8 cellular contexts compared by ENCODE assay signal in genomic region chr1:202642619-202643291, GRCh38.
DNase-seq lines count a peak whose midpoint lies in the region; ATAC-seq and TF ChIP-seq lines count a peak whose summit lies in the region.

No MANE protein-coding gene starts in this region.

- H3K4me3 ChIP-seq in PC-3 (ENCODE audit: low read length) (no peak overlapping the region), fibroblast of lung (replicated peaks in 1 of 4; ENCODE audit: control extremely low read depth in 1 of 4, insufficient read depth in 1 of 4, low read depth in 3 of 4, low read length in 4 of 4) (peak overlapping the region in 1 of 4 experiments; percentile 22), osteoblast (ENCODE audit: insufficient read depth, low read length) (no peak overlapping the region)

- H3K4me2 ChIP-seq in PC-3 (ENCODE audit: low read length) (no peak overlapping the region), fibroblast of lung (ENCODE audit: extremely low read depth, insufficient read depth, low read length) (peak overlapping the region; percentile 59), osteoblast (ENCODE audit: insufficient read depth, low read length) (no peak overlapping the region)

- no peaks in the 10 kb centered on the region for H3K36me3 ChIP-seq in PC-3 (ENCODE audit: low read depth, low read length)
- no peaks in the 10 kb centered on the region for H3K36me3 ChIP-seq in fibroblast of lung (ENCODE audit: control insufficient read depth, insufficient read depth, low read length)
- H3K36me3 ChIP-seq in osteoblast (ENCODE audit: insufficient read depth, low read length) = no peaks in the 10 kb centered on the region

- intact Hi-C loops in CD4-positive, alpha-beta T cell (cut with DNase I, micrococcal nuclease) = no loop called here
- intact Hi-C loops in PC-3 (cut with micrococcal nuclease) = no loop called here

- H3K4me1 Mint-ChIP-seq in CD4-positive, alpha-beta T cell (ENCODE audit: low read depth) = peaks cover 44% of the 10 kb centered on the region

- no peaks in the 10 kb centered on the region for H3K9me2 ChIP-seq in PC-3 (replicated peaks; ENCODE audit: low read length)

- no peak for TF ChIP-seq CTCF in CD4-positive, alpha-beta T cell (IDR thresholded peaks at IDR 0.05)
- TF ChIP-seq CTCF in PC-3 (conservative IDR thresholded peaks at IDR 0.05; ENCODE audit: low read depth, low read length) (no peak), fibroblast of lung (conservative IDR thresholded peaks at IDR 0.05 in 1 of 2, IDR thresholded peaks at IDR 0.05 in 1 of 2; ENCODE audit: low read depth in 1 of 2, low read length in 2 of 2) (no peak), osteoblast (IDR thresholded peaks at IDR 0.05; ENCODE audit: extremely low read depth, low read depth, low read length) (no peak)

- peaks cover 95% of the 10 kb centered on the region for H3K27me3 Mint-ChIP-seq in CD4-positive, alpha-beta T cell

- no peaks in the 10 kb centered on the region for H3K9me3 Mint-ChIP-seq in CD4-positive, alpha-beta T cell

- no peaks in the 10 kb centered on the region for H3K36me3 Mint-ChIP-seq in CD4-positive, alpha-beta T cell (ENCODE audit: low read depth)

- H3K9ac ChIP-seq in PC-3 (ENCODE audit: low read length) (no peak overlapping the region), fibroblast of lung (ENCODE audit: insufficient read depth, low read length) (no peak overlapping the region)

- H3K27me3 ChIP-seq in CD4-positive, alpha-beta T cell (ENCODE audit: control insufficient read depth, insufficient read depth, low read length) = peaks cover 75% of the 10 kb centered on the region
- H3K27me3 ChIP-seq in PC-3 (ENCODE audit: low read length) (peaks cover 24% of the 10 kb centered on the region), fibroblast of lung (ENCODE audit: control insufficient read depth, insufficient read depth, low read length) (peaks cover 49% of the 10 kb centered on the region), osteoblast (ENCODE audit: insufficient read depth, low read length) (peaks cover 75% of the 10 kb centered on the region)

- H3K79me2 ChIP-seq in PC-3 (ENCODE audit: low read length) = no peaks in the 10 kb centered on the region
- no peaks in the 10 kb centered on the region for H3K79me2 ChIP-seq in fibroblast of lung (ENCODE audit: control insufficient read depth, insufficient read depth, low read length)
- no peaks in the 10 kb centered on the region for H3K79me2 ChIP-seq in osteoblast (ENCODE audit: insufficient read depth, low read length)

- ATAC-seq in CD4-positive, alpha-beta T cell (ENCODE audit: poor library complexity) = peak; percentile 35
- ATAC-seq in PC-3 = peak; percentile 27; the same call in 1 of the 2 replicates
- ATAC-seq in GM19455 (IDR thresholded peaks at IDR 0.05; ENCODE audit: unreplicated experiment) = no peak

- H3K4me1 ChIP-seq in PC-3 (ENCODE audit: insufficient read depth, low read length) (no peaks in the 10 kb centered on the region), fibroblast of lung (ENCODE audit: control insufficient read depth, extremely low read depth, insufficient read depth, low read length) (peaks cover 6% of the 10 kb centered on the region), osteoblast (ENCODE audit: insufficient read depth, low read length) (no peaks in the 10 kb centered on the region)

- H4K20me1 ChIP-seq in PC-3 (ENCODE audit: low read length) = no peaks in the 10 kb centered on the region
- H4K20me1 ChIP-seq in fibroblast of lung (ENCODE audit: control insufficient read depth, extremely low read depth, insufficient read depth, low read length) = no peaks in the 10 kb centered on the region
- no peaks in the 10 kb centered on the region for H4K20me1 ChIP-seq in osteoblast (ENCODE audit: insufficient read depth, low read length)

- H3K4me3 Mint-ChIP-seq in CD4-positive, alpha-beta T cell = peak overlapping the region; percentile 52

- BruUV-seq in PC-3 (replicated peaks; lab: Mats Ljungman, UMichigan) = no TSS peak

- no peak overlapping the region for H3K27ac Mint-ChIP-seq in CD4-positive, alpha-beta T cell

- POLR2A ChIA-PET in CD4-positive, alpha-beta T cell (lab: Charles Lee) = no interaction called here
- POLR2A ChIA-PET in PC-3 (lab: Charles Lee; ENCODE audit: unreplicated experiment) = no interaction called here

- H3F3A ChIP-seq in PC-3 (ENCODE audit: low read length, unreplicated experiment) = no peaks in the 10 kb centered on the region

- H3K9me3 ChIP-seq in CD4-positive, alpha-beta T cell (ENCODE audit: control insufficient read depth, low read length) = no peaks in the 10 kb centered on the region
- H3K9me3 ChIP-seq in PC-3 (ENCODE audit: low read length) (no peaks in the 10 kb centered on the region), fibroblast of lung (ENCODE audit: control insufficient read depth, insufficient read depth, low read depth, low read length) (no peaks in the 10 kb centered on the region), osteoblast (ENCODE audit: low read depth, low read length) (no peaks in the 10 kb centered on the region)

- no peak overlapping the region for H3K27ac ChIP-seq in CD4-positive, alpha-beta T cell (ENCODE audit: low read depth, low read length)
- H3K27ac ChIP-seq in PC-3 (ENCODE audit: low read length) (no peak overlapping the region), fibroblast of lung (ENCODE audit: insufficient read depth, low read length) (no peak overlapping the region), osteoblast (ENCODE audit: low read depth, low read length) (no peak overlapping the region)

- no peak overlapping the region for H2AFZ ChIP-seq in PC-3 (ENCODE audit: low read length)
- H2AFZ ChIP-seq in fibroblast of lung (ENCODE audit: low read length) = no peak overlapping the region
- H2AFZ ChIP-seq in osteoblast (ENCODE audit: low read length) = no peak overlapping the region

- CTCF ChIA-PET in CD4-positive, alpha-beta T cell (lab: Charles Lee) = no interaction called here
- CTCF ChIA-PET in PC-3 (lab: Charles Lee) = no interaction called here

- no peak for DNase-seq in CD4-positive, alpha-beta T cell
- DNase-seq in PC-3 (no peak), fibroblast of lung (ENCODE audit: low read depth in 2 of 2) (no peak), osteoblast (ENCODE audit: insufficient read length, low spot score, missing footprints) (peak; percentile 51), NCI-H226 (no peak), AG08396 (ENCODE audit: low spot score) (no peak), SHP77 (lab: John Stamatoyannopoulos, UW) (no peak)
